Comparison of ENCODE assay signal across 34 cellular contexts in the genomic region with DNA sequence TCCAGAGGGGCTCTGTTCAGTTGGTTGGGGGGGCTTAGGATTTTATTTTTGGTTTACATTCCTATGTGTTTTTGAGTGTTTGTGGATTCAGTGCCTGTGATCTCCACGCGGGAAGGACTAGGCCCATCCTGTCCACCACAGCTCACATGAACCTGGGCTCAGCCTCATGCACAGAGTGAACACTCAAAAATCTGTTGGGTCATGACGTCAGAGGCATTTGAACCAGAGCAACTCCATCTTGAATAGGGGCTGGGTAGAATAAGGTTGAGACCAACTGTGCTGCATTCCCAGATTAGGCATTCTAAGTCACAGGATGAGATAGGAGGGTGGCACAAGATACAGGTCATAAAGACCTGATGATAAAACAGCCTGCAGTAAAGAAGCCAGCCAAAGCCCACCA.
"Had no signal": no experiment of that assay in that cellular context is flagged by ENCODE, and none has a peak within 500 bp of the region (broad histone marks: within the 10 kb centered on the region; RNA-seq: fewer than 3 reads in every experiment).

No MANE protein-coding gene starts in this region.

- H3K4me3 ChIP-seq: MG63 had no signal

- DNase-seq: Karpas-422, Kasumi-1, MG63, MM.1S, MV-4-11, NCI-H1048, NCI-H1092, NCI-H1092 treated with DMSO at 0.1 percent for 48 hours, NCI-H1105, NCI-H1105 treated with DMSO at 0.1 percent for 48 hours, NCI-H1417, NCI-H1417 treated with DMSO at 0.1 percent for 48 hours, NCI-H1436, NCI-H1436 treated with DMSO at 0.1 percent for 48 hours, NCI-H146, NCI-H1694, NCI-H1694 treated with DMSO at 0.1 percent for 48 hours, NCI-H187, NCI-H187 treated with DMSO at 0.1 percent for 48 hours, NCI-H1930, NCI-H2029, NCI-H2029 treated with DMSO at 0.1 percent for 48 hours, NCI-H2081, NCI-H2081 treated with DMSO at 0.1 percent for 48 hours, NCI-H2107, NCI-H2171, NCI-H2171 treated with DMSO at 0.1 percent for 48 hours, NCI-H2227 treated with DMSO at 0.1 percent for 48 hours, NCI-H226, NCI-H446, NCI-H446 treated with DMSO at 0.1 percent for 48 hours, NCI-H510A, NCI-H510A treated with DMSO at 0.1 percent for 48 hours, NCI-H524 had no signal

- H3K27me3 ChIP-seq: MG63 had no signal

- H3K36me3 ChIP-seq: MG63 had no signal

- H3K9me3 ChIP-seq: MG63 had no signal
